In the genomic region with DNA sequence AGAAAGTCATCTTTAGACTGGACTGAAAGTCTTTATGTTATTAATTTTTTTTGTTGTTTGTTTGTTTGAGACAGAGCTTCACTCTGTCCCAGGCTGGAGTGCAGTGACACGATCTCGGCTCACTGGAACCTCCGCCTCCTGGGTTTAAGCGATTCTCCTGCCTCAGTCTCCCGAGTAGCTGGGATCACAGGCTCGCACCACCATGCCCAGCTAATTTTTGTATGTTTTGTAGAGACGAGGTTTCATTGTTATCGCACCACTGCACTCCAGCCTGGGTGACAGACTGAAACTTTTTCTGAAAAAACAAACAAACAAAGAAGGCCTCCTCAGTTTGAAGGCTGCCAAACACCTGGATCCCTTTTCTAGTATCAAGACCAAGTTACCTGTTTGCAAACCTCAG, we compare ENCODE assay signal across 23 cellular contexts.
"Had no signal": no experiment of that assay in that cellular context is flagged by ENCODE, and none has a peak within 500 bp of the region (broad histone marks: within the 10 kb centered on the region; RNA-seq: fewer than 3 reads in every experiment).

No MANE protein-coding gene starts in this region.

- H3K27ac ChIP-seq: neural progenitor cell, ovary, parathyroid adenoma, psoas muscle, right lobe of liver, sigmoid colon, stomach, thoracic aorta, thyroid gland, tibial nerve, upper lobe of left lung, vagina had no signal

- DNase-seq: natural killer cell; occipital lobe; ovary; psoas muscle; right cardiac atrium; right lobe of liver; sigmoid colon; small intestine; stimulated activated CD4-positive, alpha-beta T cell treated with anti-CD3 and anti-CD28 coated beads, Interleukin-15, amount 100 ng/mL, for 24 hours; stimulated activated CD4-positive, alpha-beta T cell treated with anti-CD3 and anti-CD28 coated beads, Interleukin-2, amount 100 ng/mL, for 24 hours; stimulated activated CD4-positive, alpha-beta T cell treated with anti-CD3 and anti-CD28 coated beads, Interleukin-2, amount 100 ng/mL, for 48 hours; stimulated activated CD4-positive, alpha-beta T cell treated with anti-CD3 and anti-CD28 coated beads, Interleukin-4, amount 100 ng/mL, for 24 hours; stimulated activated naive B cell treated with anti-CD40 and anti-IgM and Interleukin-4, amounts not matched to agents 10 μg/mL and 1 μg/mL and 100 μg/mL, for 72 hours; stimulated activated naive CD4-positive, alpha-beta T cell treated with Interleukin-2 at 50 U/mL for 16 hours; stomach; thyroid gland; trophoblast cell; upper lobe of left lung had no signal

- H3K4me3 ChIP-seq: neural progenitor cell, ovary, psoas muscle, right lobe of liver, sigmoid colon, stomach, thoracic aorta, thyroid gland, tibial nerve, upper lobe of left lung, vagina had no signal
